Comparison of ENCODE assay signal across 25 cellular contexts in genomic region chr1:169648709-169649108, GRCh38. TPM values are rescaled to one million over a fixed set of nuclear protein-coding genes. Genes with fewer than 3 reads are reported as not detected.
DNase-seq lines count a peak whose midpoint lies in the region; ATAC-seq and TF ChIP-seq lines count a peak whose summit lies in the region.
"Had no signal": no experiment of that assay in that cellular context is flagged by ENCODE, and none has a peak within 500 bp of the region (broad histone marks: within the 10 kb centered on the region; RNA-seq: fewer than 3 reads in every experiment).

No MANE protein-coding gene starts in this region.

- ATAC-seq in CD8-positive, alpha-beta T cell = no peak
- ATAC-seq in T-helper 17 cell = no peak
- ATAC-seq in naive thymus-derived CD4-positive, alpha-beta T cell = no peak
- no peak for ATAC-seq in body of pancreas
- ATAC-seq: mucosa of descending colon, PC-3 had no signal

- peaks cover 8% of the 10 kb centered on the region for H3K36me3 Mint-ChIP-seq in T-helper 2 cell treated with Interferon-gamma antibody and Interleukin-4, amounts not matched to agents 5 μg/mL and 100 μg/mL, for 36 hours (ENCODE audit: low read depth)
- no peaks in the 10 kb centered on the region for H3K36me3 Mint-ChIP-seq in CD8-positive, alpha-beta T cell
- no peaks in the 10 kb centered on the region for H3K36me3 Mint-ChIP-seq in T-helper 17 cell (ENCODE audit: low read depth)
- peaks cover 0 to 16% (median 6%) of the 10 kb centered on the region in 5 donors for H3K36me3 Mint-ChIP-seq in naive thymus-derived CD4-positive, alpha-beta T cell

- DNase-seq in T-helper 2 cell treated with Interferon-gamma antibody and Interleukin-4, amounts not matched to agents 5 μg/mL and 100 μg/mL, for 36 hours (ENCODE audit: low spot score) = no peak
- DNase-seq in T-helper 2 cell (no peak), T-helper 17 cell (no peak), body of pancreas (no peak), NCI-H69 (lab: John Stamatoyannopoulos, UW) (no peak), stomach (no peak)
- DNase-seq in CD8-positive, alpha-beta T cell = no peak
- DNase-seq in naive thymus-derived CD4-positive, alpha-beta T cell = no peak
- DNase-seq: 8988T; activated gamma-delta T cell; AML-193; anterior cingulate cortex; caudate nucleus; mucosa of descending colon; NCI-H2171; occipital lobe; PC-3; small intestine; stimulated activated CD4-positive, alpha-beta T cell treated with anti-CD3 and anti-CD28 coated beads, Interleukin-2, amount 100 ng/mL, for 48 hours; T-helper 1 cell; upper lobe of left lung had no signal

- POLR2A ChIA-PET in CD8-positive, alpha-beta T cell (lab: Charles Lee) = no interaction called here
- POLR2A ChIA-PET in naive thymus-derived CD4-positive, alpha-beta T cell (lab: Charles Lee) = no interaction called here

- H3K4me1 Mint-ChIP-seq in T-helper 2 cell treated with Interferon-gamma antibody and Interleukin-4, amounts not matched to agents 5 μg/mL and 100 μg/mL, for 36 hours (ENCODE audit: low read depth) = peaks cover 26% of the 10 kb centered on the region
- H3K4me1 Mint-ChIP-seq in CD8-positive, alpha-beta T cell (ENCODE audit: low read depth) = peaks cover 39% of the 10 kb centered on the region
- H3K4me1 Mint-ChIP-seq in T-helper 17 cell = peaks cover 25% of the 10 kb centered on the region
- H3K4me1 Mint-ChIP-seq in naive thymus-derived CD4-positive, alpha-beta T cell = peaks cover 18 to 55% (median 46%) of the 10 kb centered on the region in 7 donors

- no peak overlapping the region for H3K27ac ChIP-seq in CD8-positive, alpha-beta T cell (ENCODE audit: low read depth, low read length)
- H3K27ac ChIP-seq in naive thymus-derived CD4-positive, alpha-beta T cell (ENCODE audit: low read depth, low read length) = peak overlapping the region; percentile 17
- H3K27ac ChIP-seq in body of pancreas (no peak overlapping the region), stomach (no peak overlapping the region)
- H3K27ac ChIP-seq: epithelial cell of prostate, upper lobe of left lung, VCaP had no signal

- H3K27ac Mint-ChIP-seq in T-helper 2 cell treated with Interferon-gamma antibody and Interleukin-4, amounts not matched to agents 5 μg/mL and 100 μg/mL, for 36 hours = peak overlapping the region; percentile 37
- H3K27ac Mint-ChIP-seq in CD8-positive, alpha-beta T cell = peak overlapping the region; percentile 76
- H3K27ac Mint-ChIP-seq in T-helper 17 cell = peak overlapping the region; percentile 73
- H3K27ac Mint-ChIP-seq in naive thymus-derived CD4-positive, alpha-beta T cell = peak overlapping the region in 8 of 9 donors; percentile 65 to 94 (median 88)

- CTCF ChIA-PET in CD8-positive, alpha-beta T cell (lab: Charles Lee) = no interaction called here
- CTCF ChIA-PET in naive thymus-derived CD4-positive, alpha-beta T cell (lab: Charles Lee) = no interaction called here

- no peaks in the 10 kb centered on the region for H3K27me3 Mint-ChIP-seq in T-helper 2 cell treated with Interferon-gamma antibody and Interleukin-4, amounts not matched to agents 5 μg/mL and 100 μg/mL, for 36 hours (ENCODE audit: low read depth)
- no peaks in the 10 kb centered on the region for H3K27me3 Mint-ChIP-seq in CD8-positive, alpha-beta T cell (ENCODE audit: low read depth)
- H3K27me3 Mint-ChIP-seq in T-helper 17 cell = no peaks in the 10 kb centered on the region
- no peaks in the 10 kb centered on the region for H3K27me3 Mint-ChIP-seq in naive thymus-derived CD4-positive, alpha-beta T cell

- peaks cover 16% of the 10 kb centered on the region for H3K9me3 Mint-ChIP-seq in T-helper 2 cell treated with Interferon-gamma antibody and Interleukin-4, amounts not matched to agents 5 μg/mL and 100 μg/mL, for 36 hours
- no peaks in the 10 kb centered on the region for H3K9me3 Mint-ChIP-seq in CD8-positive, alpha-beta T cell
- peaks cover 0 to 7% (median 0%) of the 10 kb centered on the region in 11 donors for H3K9me3 Mint-ChIP-seq in naive thymus-derived CD4-positive, alpha-beta T cell

- no peak for TF ChIP-seq EP300 in stomach (IDR thresholded peaks at IDR 0.05)

- H3K36me3 ChIP-seq in CD8-positive, alpha-beta T cell (ENCODE audit: insufficient read depth, low read length) = no peaks in the 10 kb centered on the region
- H3K36me3 ChIP-seq in naive thymus-derived CD4-positive, alpha-beta T cell (ENCODE audit: control insufficient read depth in 2 of 3, insufficient read depth in 3 of 3, low read length in 3 of 3) = no peaks in the 10 kb centered on the region
- H3K36me3 ChIP-seq in body of pancreas (replicated peaks in 1 of 2; ENCODE audit: insufficient read depth in 1 of 2, low read depth in 2 of 2) (no peaks in the 10 kb centered on the region), stomach (no peaks in the 10 kb centered on the region)
- H3K36me3 ChIP-seq: upper lobe of left lung had no signal

- H3K9me3 ChIP-seq in CD8-positive, alpha-beta T cell (ENCODE audit: low read length) = no peaks in the 10 kb centered on the region
- H3K9me3 ChIP-seq in T-helper 17 cell (ENCODE audit: control insufficient read depth, low read length, poor library complexity, severe bottlenecking) (no peaks in the 10 kb centered on the region), body of pancreas (no peaks in the 10 kb centered on the region), stomach (no peaks in the 10 kb centered on the region)
- no peaks in the 10 kb centered on the region for H3K9me3 ChIP-seq in naive thymus-derived CD4-positive, alpha-beta T cell (ENCODE audit: control insufficient read depth in 2 of 3, low read length in 3 of 3)
- H3K9me3 ChIP-seq: mucosa of descending colon, upper lobe of left lung had no signal

- H3K4me1 ChIP-seq in CD8-positive, alpha-beta T cell (ENCODE audit: insufficient read depth, low read length) = peaks cover 27% of the 10 kb centered on the region
- peaks cover 14 to 28% of the 10 kb centered on the region in 2 donors for H3K4me1 ChIP-seq in naive thymus-derived CD4-positive, alpha-beta T cell (ENCODE audit: control insufficient read depth in 2 of 2, insufficient read depth in 2 of 2, low read length in 2 of 2)
- no peaks in the 10 kb centered on the region for H3K4me1 ChIP-seq in body of pancreas
- H3K4me1 ChIP-seq in stomach = no peaks in the 10 kb centered on the region
- H3K4me1 ChIP-seq: upper lobe of left lung had no signal

- H3K27me3 ChIP-seq in CD8-positive, alpha-beta T cell (ENCODE audit: insufficient read depth, low read length) = no peaks in the 10 kb centered on the region
- no peaks in the 10 kb centered on the region for H3K27me3 ChIP-seq in naive thymus-derived CD4-positive, alpha-beta T cell (ENCODE audit: control insufficient read depth in 2 of 2, insufficient read depth in 2 of 2, low read length in 2 of 2)
- no peaks in the 10 kb centered on the region for H3K27me3 ChIP-seq in body of pancreas
- no peaks in the 10 kb centered on the region for H3K27me3 ChIP-seq in stomach
- H3K27me3 ChIP-seq: upper lobe of left lung had no signal

- H3K4me3 ChIP-seq in CD8-positive, alpha-beta T cell (ENCODE audit: low read depth, low read length) = no peak overlapping the region
- H3K4me3 ChIP-seq in naive thymus-derived CD4-positive, alpha-beta T cell (ENCODE audit: low read length) = no peak overlapping the region
- H3K4me3 ChIP-seq in body of pancreas (no peak overlapping the region), stomach (no peak overlapping the region)
- H3K4me3 ChIP-seq: mucosa of descending colon, upper lobe of left lung had no signal

- no peak for TF ChIP-seq CTCF in CD8-positive, alpha-beta T cell (IDR thresholded peaks at IDR 0.05)
- TF ChIP-seq CTCF in body of pancreas (IDR thresholded peaks at IDR 0.05) (no peak), stomach (IDR thresholded peaks at IDR 0.05) (no peak)

- TF ChIP-seq POLR2A in body of pancreas (IDR thresholded peaks at IDR 0.05) (no peak), stomach (IDR thresholded peaks at IDR 0.05) (no peak)

- H3K4me3 Mint-ChIP-seq in T-helper 2 cell treated with Interferon-gamma antibody and Interleukin-4, amounts not matched to agents 5 μg/mL and 100 μg/mL, for 36 hours = peak overlapping the region; percentile 44
- no peak overlapping the region for H3K4me3 Mint-ChIP-seq in CD8-positive, alpha-beta T cell
- H3K4me3 Mint-ChIP-seq in T-helper 17 cell = peak overlapping the region; percentile 34
- H3K4me3 Mint-ChIP-seq in naive thymus-derived CD4-positive, alpha-beta T cell = peak overlapping the region in 8 of 10 donors; percentile 10 to 74 (median 62)

- intact Hi-C loops in CD8-positive, alpha-beta T cell (cut with DNase I, micrococcal nuclease) = no loop called here
- intact Hi-C loops in naive thymus-derived CD4-positive, alpha-beta T cell (cut with micrococcal nuclease) = loop anchor here in 1 of 2 donors (2.0 kb wide), 1 partner anchor 62 kb away; the partner anchor contains the start of gene SELL
- intact Hi-C loops in body of pancreas (cut with DNase I) (no loop called here), stomach (cut with DNase I; ENCODE audit: low total_unique reads) (no loop called here)

- 33 to 39% methylated on average over 1 of the region's 1 CpG for WGBS in body of pancreas, 2 donors
- 38 to 50% (median 46%) methylated on average over 1 of the region's 1 CpG for WGBS in stomach, 5 donors

RNA-seq across cellular contexts. Expression of gene SELP, which starts 18.8 kb away (rescaled TPM):
- total RNA-seq in CD8-positive, alpha-beta T cell = under 1 TPM; 0.43 to 0.81 TPM
- 10 to 100 TPM in 1 of 2 donors, 1 to 10 TPM in 1; 2.3 to 35.4 TPM for total RNA-seq in T-helper 17 cell
- total RNA-seq in naive thymus-derived CD4-positive, alpha-beta T cell = 1 to 10 TPM in 4 of 5 experiments, under 1 TPM in 1; 0.27 to 3.2 (median 2.3) TPM
- under 1 TPM; 0.39 to 0.50 TPM for polyA plus RNA-seq in naive thymus-derived CD4-positive, alpha-beta T cell
- 1 to 10 TPM; 1.6 to 2.9 TPM for total RNA-seq in body of pancreas
- 10 to 100 TPM in 1 of 5 donors, 1 to 10 TPM in 3, under 1 TPM in 1; 0.58 to 17.9 (median 2.8) TPM for total RNA-seq in stomach
- 1 to 10 TPM; 1.6 to 2.7 (median 2.3) TPM for polyA plus RNA-seq in stomach
- total RNA-seq: fibroblast of villous mesenchyme, M059J, PC-3 had no signal

Comparison
In these comparisons a context has a peak if more than half of its experiments do, and no peak if none do; other contexts are left out.
1. H3K27ac Mint-ChIP-seq: peak in every context shown above with its lines; median percentile 88 in naive thymus-derived CD4-positive, alpha-beta T cell; 76 in CD8-positive, alpha-beta T cell; 73 in T-helper 17 cell; 37 in T-helper 2 cell treated with Interferon-gamma antibody and Interleukin-4, amounts not matched to agents 5 μg/mL and 100 μg/mL, for 36 hours.